ENCODE assay signal across 22 cellular contexts in genomic region chr20:51623255-51623654, GRCh38.
A peak's percentile ranks its signal among the peaks of the same experiment; 100 is the strongest.
DNase-seq lines count a peak whose midpoint lies in the region; ATAC-seq, FAIRE-seq and TF ChIP-seq lines count a peak whose summit lies in the region.
"Had no signal": no experiment of that assay in that cellular context is flagged by ENCODE, and none has a peak within 500 bp of the region (broad histone marks: within the 10 kb centered on the region; RNA-seq: fewer than 3 reads in every experiment).

No MANE protein-coding gene starts in this region.

- H3K9ac ChIP-seq in HepG2 (ENCODE audit: insufficient read depth, low read depth, low read length) (no peak overlapping the region), K562 (ENCODE audit: insufficient read depth in 1 of 2, low read depth in 2 of 2, low read length in 2 of 2) (no peak overlapping the region)
- H3K9ac ChIP-seq: BLaER1 treated with 17β-estradiol and CSF1 and Interleukin-3, amounts not matched to agents 10 nM and 100 nM had no signal

- H3K27ac Mint-ChIP-seq in stimulated activated memory B cell treated with anti-CD40 and anti-IgM and Interleukin-4, amounts not matched to agents 10 μg/mL and 1 μg/mL and 100 μg/mL, for 72 hours, result peak overlapping the region; percentile 51
- H3K27ac Mint-ChIP-seq: B cell; CD4-positive, alpha-beta T cell; CD8-positive, alpha-beta T cell had no signal

- CTCF ChIA-PET in HepG2 (lab: Yijun Ruan, JAX; ENCODE audit: low intra/inter-chr PET ratio, low total read pairs), result interaction anchor here (1.6 to 3.1 kb wide), 2 partner anchors 248 to 251 kb away, joined by 5 to 33 read pairs; no protein-coding TSS in a partner anchor
- CTCF ChIA-PET in K562 (lab: Yijun Ruan, JAX; ENCODE audit: low intra/inter-chr PET ratio), result interaction anchor here (1.0 to 2.1 kb wide), 2 partner anchors 251 to 252 kb away, joined by 5 to 9 read pairs; no protein-coding TSS in a partner anchor

- H3K4me1 ChIP-seq in HepG2 (ENCODE audit: insufficient read depth, low read length), result peaks cover 4% of the 10 kb centered on the region
- no peaks in the 10 kb centered on the region for H3K4me1 ChIP-seq in right lobe of liver
- H3K4me1 ChIP-seq in K562 (replicated peaks in 1 of 2; ENCODE audit: control insufficient read depth in 2 of 2, insufficient read depth in 2 of 2, low read length in 2 of 2), result peaks cover 3 to 15% of the 10 kb centered on the region in 2 experiments; a peak in 4 of 5 replicates
- H3K4me1 ChIP-seq: A549, Caco-2 had no signal

- no peak overlapping the region for H3K4me3 Mint-ChIP-seq in stimulated activated memory B cell treated with anti-CD40 and anti-IgM and Interleukin-4, amounts not matched to agents 10 μg/mL and 1 μg/mL and 100 μg/mL, for 72 hours
- H3K4me3 Mint-ChIP-seq: B cell; CD4-positive, alpha-beta T cell; CD8-positive, alpha-beta T cell had no signal

- TF ChIP-seq RAD21 in HepG2 (CRISPR knock-in tag; IDR thresholded peaks at IDR 0.05) (no peak), K562 (CRISPR knock-in tag; conservative IDR thresholded peaks at IDR 0.05 in 1 of 2, IDR thresholded peaks at IDR 0.05 in 1 of 2) (no peak)

- H3K4me1 Mint-ChIP-seq in stimulated activated memory B cell treated with anti-CD40 and anti-IgM and Interleukin-4, amounts not matched to agents 10 μg/mL and 1 μg/mL and 100 μg/mL, for 72 hours, result peaks cover 15% of the 10 kb centered on the region
- H3K4me1 Mint-ChIP-seq: B cell had no signal

- no peak for TF ChIP-seq CTCF in HepG2 (CRISPR knock-in tag; IDR thresholded peaks at IDR 0.05)
- no peak for TF ChIP-seq CTCF in right lobe of liver (IDR thresholded peaks at IDR 0.05)
- TF ChIP-seq CTCF in K562 (IDR thresholded peaks at IDR 0.05 in 2 of 3, conservative IDR thresholded peaks at IDR 0.05 in 1 of 3; ENCODE audit: insufficient read depth in 2 of 3, low read depth in 1 of 3, low read length in 3 of 3), result no peak

- DNase-seq in HepG2 (ENCODE audit: low spot score) (no peak), right lobe of liver (no peak), K562 (ENCODE audit: extremely low read depth in 1 of 4, low spot score in 3 of 4) (no peak), RKO (ENCODE audit: low spot score) (no peak), cardiac septum (ENCODE audit: low spot score) (no peak)
- DNase-seq: AML-193; Caco-2; Calu3; CD4-positive, alpha-beta T cell; CD8-positive, alpha-beta T cell; DMS79 treated with DMSO at 0.1 percent for 48 hours; GF-D8 had no signal

- H3K79me2 ChIP-seq in HepG2 (ENCODE audit: insufficient read depth, low read length) (no peaks in the 10 kb centered on the region), K562 (ENCODE audit: control insufficient read depth, insufficient read depth, low read length) (no peaks in the 10 kb centered on the region)

- WGBS in HepG2 (ENCODE audit: low lambda C conversion rate), result 97% methylated on average over 9 of the region's 9 CpGs
- WGBS in right lobe of liver (ENCODE audit: insufficient coverage, low coverage, low lambda C conversion rate, missing lambda C conversion rate), result 60% methylated on average over 3 of the region's 9 CpGs
- 49% methylated on average over 9 of the region's 9 CpGs for WGBS in K562 (ENCODE audit: insufficient coverage, low coverage, missing lambda C conversion rate)

- no peaks in the 10 kb centered on the region for H3K9me1 ChIP-seq in K562 (ENCODE audit: control insufficient read depth, insufficient read depth, low read length)

- POLR2A ChIA-PET in HepG2 (lab: Yijun Ruan, JAX), result no interaction called here
- POLR2A ChIA-PET in K562 (lab: Yijun Ruan, JAX), result no interaction called here

- H3K4me3 ChIP-seq in HepG2 (replicated peaks in 1 of 3; ENCODE audit: insufficient read depth in 1 of 3, low read depth in 2 of 3, low read length in 3 of 3) (no peak overlapping the region), right lobe of liver (no peak overlapping the region), K562 (no peak overlapping the region)
- H3K4me3 ChIP-seq: A549; BLaER1 treated with 17β-estradiol and CSF1 and Interleukin-3, amounts not matched to agents 10 nM and 100 nM had no signal

- FAIRE-seq in HepG2 (lab: Jason Lieb, UNC) (no peak), K562 (lab: Jason Lieb, UNC) (no peak)
- FAIRE-seq: A549, D721Med, G401.6, GM12891, GM19239 had no signal

- in situ Hi-C loops in HepG2 (cut with HindIII; ENCODE audit: extremely low pct_ligation_motif_present, low pct_unique_long_range_greater_than_20kb) (no loop called here), K562 (cut with MboI) (no loop called here)

- H3K4me2 ChIP-seq in HepG2 (ENCODE audit: low read depth, low read length) (no peak overlapping the region), K562 (ENCODE audit: insufficient read depth, low read length) (no peak overlapping the region)
- H3K4me2 ChIP-seq: A549 had no signal

- H3K27me3 Mint-ChIP-seq in stimulated activated memory B cell treated with anti-CD40 and anti-IgM and Interleukin-4, amounts not matched to agents 10 μg/mL and 1 μg/mL and 100 μg/mL, for 72 hours, result peaks cover 50% of the 10 kb centered on the region
- H3K27me3 Mint-ChIP-seq: CD4-positive, alpha-beta T cell had no signal

- H2AFZ ChIP-seq in HepG2 (ENCODE audit: low read length) (no peak overlapping the region), K562 (ENCODE audit: low read depth, low read length) (no peak overlapping the region)

- H4K20me1 ChIP-seq in HepG2 (ENCODE audit: insufficient read depth, low read length) (no peaks in the 10 kb centered on the region), K562 (replicated peaks; ENCODE audit: control insufficient read depth, insufficient read depth, low read length) (no peaks in the 10 kb centered on the region)

- intact Hi-C loops in HepG2 (cut with micrococcal nuclease; ENCODE audit: unreplicated experiment) (loop anchor here (10.0 kb wide), 1 partner anchor 638 kb away; no protein-coding TSS in a partner anchor), right lobe of liver (cut with DNase I) (no loop called here), K562 (cut with micrococcal nuclease) (loop anchor here (10.0 kb wide), 1 partner anchor 638 kb away; no protein-coding TSS in a partner anchor), cardiac septum (cut with DNase I) (loop anchor here (10.0 kb wide), 1 partner anchor 248 kb away; no protein-coding TSS in a partner anchor)

- H3K27me3 ChIP-seq in HepG2 (ENCODE audit: control insufficient read depth in 1 of 2, insufficient read depth in 2 of 2, low read length in 2 of 2), result no peaks in the 10 kb centered on the region
- H3K27me3 ChIP-seq in right lobe of liver, result no peaks in the 10 kb centered on the region
- peaks cover 2 to 30% of the 10 kb centered on the region in 2 experiments; a peak in 4 of 5 replicates for H3K27me3 ChIP-seq in K562 (ENCODE audit: control insufficient read depth in 2 of 2, insufficient read depth in 2 of 2, low read length in 2 of 2)

- TF ChIP-seq POLR2A in HepG2 (IDR thresholded peaks at IDR 0.05; ENCODE audit: insufficient read depth in 1 of 2, low read depth in 2 of 2, low read length in 2 of 2), result no peak
- TF ChIP-seq POLR2A in right lobe of liver (IDR thresholded peaks at IDR 0.05), result no peak
- no peak for TF ChIP-seq POLR2A in K562 (conservative IDR thresholded peaks at IDR 0.05)

- no peak overlapping the region for H3K27ac ChIP-seq in HepG2 (ENCODE audit: extremely low read length, insufficient read depth, low read length)
- H3K27ac ChIP-seq in right lobe of liver, result no peak overlapping the region
- no peak overlapping the region for H3K27ac ChIP-seq in K562 (ENCODE audit: extremely low read depth, low read depth, low read length)
- H3K27ac ChIP-seq: 22Rv1, C4-2B had no signal

- BruUV-seq in HepG2 (replicated peaks; lab: Mats Ljungman, UMichigan) (no TSS peak), K562 (replicated peaks; lab: Mats Ljungman, UMichigan) (no TSS peak)

- H3K9me3 Mint-ChIP-seq in stimulated activated memory B cell treated with anti-CD40 and anti-IgM and Interleukin-4, amounts not matched to agents 10 μg/mL and 1 μg/mL and 100 μg/mL, for 72 hours, result no peaks in the 10 kb centered on the region
- H3K9me3 Mint-ChIP-seq: CD4-positive, alpha-beta T cell; CD8-positive, alpha-beta T cell had no signal

- H3K9me3 ChIP-seq in HepG2 (ENCODE audit: low read length), result no peaks in the 10 kb centered on the region
- H3K9me3 ChIP-seq in right lobe of liver, result no peaks in the 10 kb centered on the region
- H3K9me3 ChIP-seq in K562 (replicated peaks; ENCODE audit: control insufficient read depth, insufficient read depth, low read depth, low read length), result no peaks in the 10 kb centered on the region
- H3K9me3 ChIP-seq: A549; BLaER1 treated with 17β-estradiol and CSF1 and Interleukin-3, amounts not matched to agents 10 nM and 100 nM; Caco-2 had no signal

- no peaks in the 10 kb centered on the region for H3K36me3 Mint-ChIP-seq in stimulated activated memory B cell treated with anti-CD40 and anti-IgM and Interleukin-4, amounts not matched to agents 10 μg/mL and 1 μg/mL and 100 μg/mL, for 72 hours
- H3K36me3 Mint-ChIP-seq: CD8-positive, alpha-beta T cell had no signal

- ATAC-seq in HepG2 (no peak), right lobe of liver (no peak), K562 (no peak)
- ATAC-seq in stimulated activated memory B cell treated with anti-CD40 and anti-IgM and Interleukin-4, amounts not matched to agents 10 μg/mL and 1 μg/mL and 100 μg/mL, for 72 hours, result no peak
- ATAC-seq: CD8-positive, alpha-beta T cell had no signal

- H3K36me3 ChIP-seq in HepG2 (replicated peaks in 1 of 2; ENCODE audit: control insufficient read depth in 1 of 2, insufficient read depth in 2 of 2, low read length in 2 of 2) (peaks cover 21 to 26% of the 10 kb centered on the region in 2 experiments; a peak in 4 of 5 replicates), right lobe of liver (peaks cover 0 to 3% (median 0%) of the 10 kb centered on the region in 4 donors), K562 (ENCODE audit: control insufficient read depth, insufficient read depth, low read length) (no peaks in the 10 kb centered on the region)

- TF ChIP-seq EP300 in HepG2 (IDR thresholded peaks at IDR 0.05; ENCODE audit: low read depth in 2 of 2, low read length in 2 of 2) (no peak), HepG2 (CRISPR knock-in tag; IDR thresholded peaks at IDR 0.05; ENCODE audit: borderline replicate concordance) (no peak), K562 (IDR thresholded peaks at IDR 0.05; ENCODE audit: low read length) (no peak)

TF ChIP-seq in HepG2, 621 proteins besides CTCF, POLR2A, EP300 and RAD21 (continues in another document):
- peak; percentile 61 for TF ChIP-seq ZNF629 (CRISPR knock-in tag; conservative IDR thresholded peaks at IDR 0.05)

TF ChIP-seq in K562, 482 proteins besides CTCF, POLR2A, EP300 and RAD21:
- peak; percentile 53 for TF ChIP-seq RBM25 (IDR thresholded peaks at IDR 0.05; ENCODE audit: low read depth, low read length, severe bottlenecking)
- no peak for TF ChIP-seq IFI16 (CRISPR knock-in tag; IDR thresholded peaks at IDR 0.05)

Comparison
In these comparisons a context has a peak if more than half of its experiments do, and no peak if none do; other contexts are left out.
1. intact Hi-C loops: an anchor here in HepG2 (10.0 kb wide), K562 (10.0 kb wide) and cardiac septum (10.0 kb wide); none called in right lobe of liver.